In the genomic region with DNA sequence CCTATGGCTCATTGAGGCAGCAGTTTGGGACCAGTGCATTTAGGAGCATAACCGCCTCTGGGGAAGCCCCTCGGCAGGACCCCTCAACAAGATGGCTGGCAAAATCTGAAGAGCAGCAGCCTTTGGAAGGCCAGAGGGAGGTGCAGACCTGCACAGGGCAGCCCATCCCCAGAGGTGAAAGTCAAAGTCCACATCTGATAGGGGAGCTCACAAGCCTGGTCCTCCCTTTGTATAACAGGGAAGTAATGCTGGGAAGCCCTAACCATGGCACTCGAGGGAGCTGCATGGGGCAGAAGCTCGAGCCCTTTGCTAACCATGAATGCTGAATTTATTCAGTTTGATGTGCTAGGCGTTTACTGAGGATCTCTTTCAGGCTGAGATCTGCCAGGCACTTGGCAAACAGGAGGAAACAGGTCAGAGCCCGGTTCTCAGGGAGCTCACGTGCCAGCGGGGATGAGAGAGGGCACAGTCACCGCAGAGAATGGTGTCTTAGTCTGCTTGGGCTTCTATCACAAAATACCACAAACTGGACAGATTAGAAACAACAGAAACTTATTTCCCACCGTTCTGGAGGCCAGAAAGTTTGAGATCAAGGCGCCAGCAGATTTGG, we compare ENCODE assay signal across 20 cellular contexts.
DNase-seq lines count a peak whose midpoint lies in the region; TF ChIP-seq lines count a peak whose summit lies in the region.
"Had no signal": no experiment of that assay in that cellular context is flagged by ENCODE, and none has a peak within 500 bp of the region (broad histone marks: within the 10 kb centered on the region; RNA-seq: fewer than 3 reads in every experiment).

No MANE protein-coding gene starts in this region.

- no peak overlapping the region for H3K4me3 Mint-ChIP-seq in progenitor cell of endocrine pancreas (ENCODE audit: low read depth)
- H3K4me3 Mint-ChIP-seq: CD4-positive, CD25-positive, alpha-beta regulatory T cell had no signal

- H4K20me1 ChIP-seq in hepatocyte (ENCODE audit: insufficient read depth, poor library complexity, severe bottlenecking) = no peaks in the 10 kb centered on the region
- H4K20me1 ChIP-seq: BLaER1 had no signal

- no peak overlapping the region for H3K4me2 ChIP-seq in hepatocyte
- H3K4me2 ChIP-seq: BLaER1, PC-9 had no signal

- H2AFZ ChIP-seq in hepatocyte = no peak overlapping the region
- H2AFZ ChIP-seq: PC-9 had no signal

- no peaks in the 10 kb centered on the region for H3K79me2 ChIP-seq in hepatocyte

- DNase-seq in G401 (ENCODE audit: low spot score) = peak; percentile 74
- DNase-seq in WERI-Rb-1 = peak; percentile 4
- DNase-seq in hepatocyte (ENCODE audit: low spot score) = peak; percentile 48
- DNase-seq in progenitor cell of endocrine pancreas (ENCODE audit: low spot score, unreplicated experiment) = no peak
- DNase-seq in D341Med (ENCODE audit: low spot score) = no peak
- DNase-seq in breast epithelium (ENCODE audit: low spot score in 2 of 2) = no peak
- DNase-seq in NCI-H345 treated with DMSO at 0.1 percent for 48 hours (lab: John Stamatoyannopoulos, UW; ENCODE audit: unreplicated experiment) = no peak
- DNase-seq: CD4-positive, CD25-positive, alpha-beta regulatory T cell; GDM1; KBM-7; MV-4-11; NCI-H1105 treated with DMSO at 0.1 percent for 48 hours; NCI-H2029; NCI-H446 treated with DMSO at 0.1 percent for 48 hours; NCI-H526; PC-9; Right ventricle myocardium superior had no signal

- no peaks in the 10 kb centered on the region for H3K9me2 ChIP-seq in hepatocyte (replicated peaks; ENCODE audit: insufficient read depth)

- H3K9me3 ChIP-seq in WERI-Rb-1 (ENCODE audit: severe bottlenecking) (no peaks in the 10 kb centered on the region), hepatocyte (ENCODE audit: low read depth) (no peaks in the 10 kb centered on the region), breast epithelium (no peaks in the 10 kb centered on the region)
- H3K9me3 ChIP-seq: BLaER1, SJSA1 had no signal

- no peaks in the 10 kb centered on the region for H3K36me3 Mint-ChIP-seq in progenitor cell of endocrine pancreas (ENCODE audit: insufficient read depth)
- H3K36me3 Mint-ChIP-seq: CD4-positive, CD25-positive, alpha-beta regulatory T cell had no signal

- 81% methylated on average over 11 of the region's 11 CpGs for WGBS in hepatocyte (ENCODE audit: low lambda C conversion rate, missing lambda C conversion rate)

- peaks cover 5% of the 10 kb centered on the region for H3K4me1 Mint-ChIP-seq in progenitor cell of endocrine pancreas (ENCODE audit: low read depth)
- H3K4me1 Mint-ChIP-seq: CD4-positive, CD25-positive, alpha-beta regulatory T cell had no signal

- TF ChIP-seq POLR2A in breast epithelium (IDR thresholded peaks at IDR 0.05) = no peak

- peaks cover 10% of the 10 kb centered on the region for H3K27me3 Mint-ChIP-seq in progenitor cell of endocrine pancreas

- H3K9me3 Mint-ChIP-seq in progenitor cell of endocrine pancreas (ENCODE audit: low read depth) = no peaks in the 10 kb centered on the region

- no peak overlapping the region for H3K4me3 ChIP-seq in WERI-Rb-1 (ENCODE audit: low read depth, low read length)
- H3K4me3 ChIP-seq in hepatocyte = no peak overlapping the region
- no peak overlapping the region for H3K4me3 ChIP-seq in breast epithelium
- H3K4me3 ChIP-seq: BLaER1, GM12878, PC-9, SJSA1 had no signal

- in situ Hi-C loops in G401 (cut with HindIII; ENCODE audit: low sequenced_read_pairs) = no loop called here

- intact Hi-C loops in breast epithelium (cut with DNase I; ENCODE audit: low total_unique reads) = no loop called here

- H3K4me1 ChIP-seq in hepatocyte (ENCODE audit: insufficient read depth) (peaks cover 5% of the 10 kb centered on the region), breast epithelium (no peaks in the 10 kb centered on the region)
- H3K4me1 ChIP-seq: BLaER1, SJSA1 had no signal

- H3K27ac ChIP-seq in WERI-Rb-1 (no peak overlapping the region), hepatocyte (peak overlapping the region; percentile 29), breast epithelium (no peak overlapping the region)
- H3K27ac ChIP-seq: BLaER1, PC-9, SJSA1 had no signal

- TF ChIP-seq CTCF in WERI-Rb-1 (IDR thresholded peaks at IDR 0.05; ENCODE audit: low read depth, low read length) (no peak), hepatocyte (IDR thresholded peaks at IDR 0.05; ENCODE audit: poor library complexity) (no peak), progenitor cell of endocrine pancreas (IDR thresholded peaks at IDR 0.05; ENCODE audit: unreplicated experiment) (no peak), breast epithelium (IDR thresholded peaks at IDR 0.05) (no peak)

- peak overlapping the region; percentile 20 for H3K27ac Mint-ChIP-seq in progenitor cell of endocrine pancreas
- H3K27ac Mint-ChIP-seq: CD4-positive, CD25-positive, alpha-beta regulatory T cell had no signal

- H3K27me3 ChIP-seq in WERI-Rb-1 (ENCODE audit: insufficient read depth, low read depth, severe bottlenecking) (no peaks in the 10 kb centered on the region), hepatocyte (no peaks in the 10 kb centered on the region), breast epithelium (peaks cover 0 to 13% of the 10 kb centered on the region in 2 donors)
- H3K27me3 ChIP-seq: BLaER1, SJSA1 had no signal

- H3K36me3 ChIP-seq in WERI-Rb-1 (no peaks in the 10 kb centered on the region), hepatocyte (replicated peaks; ENCODE audit: insufficient read depth, low read depth) (no peaks in the 10 kb centered on the region), breast epithelium (no peaks in the 10 kb centered on the region)
- H3K36me3 ChIP-seq: BLaER1, SJSA1 had no signal

Comparison
In these comparisons a context has a peak if more than half of its experiments do, and no peak if none do; other contexts are left out.
1. DNase-seq: peak in G401 (single experiment), WERI-Rb-1 (single experiment) and hepatocyte (single experiment); none in progenitor cell of endocrine pancreas (single experiment), D341Med (single experiment), breast epithelium (0 of 2) and NCI-H345 treated with DMSO at 0.1 percent for 48 hours (single experiment).